8 cellular contexts compared by ENCODE assay signal in genomic region chr22:30823015-30823370, GRCh38.
DNase-seq lines count a peak whose midpoint lies in the region; ATAC-seq and TF ChIP-seq lines count a peak whose summit lies in the region.
"Had no signal": no experiment of that assay in that cellular context is flagged by ENCODE, and none has a peak within 500 bp of the region (broad histone marks: within the 10 kb centered on the region; RNA-seq: fewer than 3 reads in every experiment).

No MANE protein-coding gene starts in this region.

- no peak overlapping the region for H2BK15ac ChIP-seq in IMR-90 (ENCODE audit: low read depth, low read length)

- H2BK5ac ChIP-seq in IMR-90 (ENCODE audit: low read depth, low read length, poor library complexity, severe bottlenecking): no peak overlapping the region

- no peaks in the 10 kb centered on the region; the same call in 1 of the 2 replicates for H3K4me1 ChIP-seq in IMR-90 (ENCODE audit: control insufficient read depth, insufficient read depth, low read length)
- no peaks in the 10 kb centered on the region for H3K4me1 ChIP-seq in ectodermal cell (ENCODE audit: control insufficient read depth, insufficient read depth, low read length)
- H3K4me1 ChIP-seq in tibial nerve: peaks cover 0 to 14% (median 8%) of the 10 kb centered on the region in 4 donors

- no peak for TF ChIP-seq RAD21 in IMR-90 (IDR thresholded peaks at IDR 0.05; ENCODE audit: low read length)

- no peak overlapping the region for H3K27ac ChIP-seq in IMR-90 (ENCODE audit: insufficient read depth, low read length)
- no peak overlapping the region for H3K27ac ChIP-seq in ectodermal cell (ENCODE audit: insufficient read depth, low read depth, low read length, poor library complexity, severe bottlenecking)
- H3K27ac ChIP-seq in tibial nerve: no peak overlapping the region
- H3K27ac ChIP-seq: KMS-11 had no signal

- TF ChIP-seq EP300 in tibial nerve (IDR thresholded peaks at IDR 0.05): no peak

- H3K27me3 Mint-ChIP-seq in Calu3 (ENCODE audit: unreplicated experiment): peaks cover 48% of the 10 kb centered on the region
- H3K27me3 Mint-ChIP-seq in nephron (ENCODE audit: low read depth): peaks cover 87% of the 10 kb centered on the region

- H4K5ac ChIP-seq in IMR-90 (ENCODE audit: low read depth, low read length): no peak overlapping the region

- H3K9me3 Mint-ChIP-seq in Calu3 (ENCODE audit: low read depth, unreplicated experiment): no peaks in the 10 kb centered on the region
- H3K9me3 Mint-ChIP-seq in nephron: no peaks in the 10 kb centered on the region

- DNase-seq in Calu3 (no peak), IMR-90 (no peak), tibial nerve (ENCODE audit: low spot score in 2 of 2) (no peak), MG63 (no peak), NCI-H146 (lab: John Stamatoyannopoulos, UW) (no peak)

- BruUV-seq in Calu3 (replicated peaks; lab: Mats Ljungman, UMichigan) (no TSS peak), IMR-90 (replicated peaks; lab: Mats Ljungman, UMichigan) (no TSS peak)

- peak; percentile 43; the same call in 1 of the 2 replicates for ATAC-seq in IMR-90 (ENCODE audit: low read depth)

- CTCF ChIA-PET in Calu3 (lab: Charles Lee): interaction anchor here (0.5 to 2.2 kb wide), 2 partner anchors 17 to 27 kb away, joined by 4 read pairs; no protein-coding TSS in a partner anchor
- CTCF ChIA-PET in IMR-90 (lab: Yijun Ruan, JAX): no interaction called here

- no peak overlapping the region for H4K8ac ChIP-seq in IMR-90 (ENCODE audit: low read depth in 2 of 2, low read length in 2 of 2)

- no peak overlapping the region for H2AK9ac ChIP-seq in IMR-90 (replicated peaks; ENCODE audit: low read depth, low read length, poor library complexity)

- no peaks in the 10 kb centered on the region for H3K4me1 Mint-ChIP-seq in Calu3 (ENCODE audit: low read depth, unreplicated experiment)
- peaks cover 5% of the 10 kb centered on the region for H3K4me1 Mint-ChIP-seq in nephron

- H2AK5ac ChIP-seq in IMR-90 (ENCODE audit: low read depth, low read length): no peak overlapping the region

- H3K9me3 ChIP-seq in IMR-90 (ENCODE audit: control insufficient read depth, insufficient read depth, low read length): no peaks in the 10 kb centered on the region
- no peaks in the 10 kb centered on the region for H3K9me3 ChIP-seq in ectodermal cell (ENCODE audit: control insufficient read depth, low read length)
- no peaks in the 10 kb centered on the region for H3K9me3 ChIP-seq in tibial nerve
- no peaks in the 10 kb centered on the region for H3K9me3 ChIP-seq in MG63

- H3K56ac ChIP-seq in IMR-90 (ENCODE audit: extremely low read depth, insufficient read depth, low read length): no peak overlapping the region

- no peak overlapping the region for H3K4me3 ChIP-seq in IMR-90 (ENCODE audit: insufficient read depth, low read depth, low read length)
- H3K4me3 ChIP-seq in ectodermal cell (ENCODE audit: insufficient read depth, low read depth, low read length): peak overlapping the region; percentile 41
- H3K4me3 ChIP-seq in tibial nerve: no peak overlapping the region
- no peak overlapping the region for H3K4me3 ChIP-seq in MG63

- intact Hi-C loops in Calu3 (cut with micrococcal nuclease; ENCODE audit: unreplicated experiment) (no loop called here), IMR-90 (cut with micrococcal nuclease) (no loop called here)

- H4K20me1 ChIP-seq in IMR-90 (ENCODE audit: insufficient read depth, low read length): no peaks in the 10 kb centered on the region

- H3K36me3 ChIP-seq in IMR-90 (ENCODE audit: control insufficient read depth, insufficient read depth, low read length) (no peaks in the 10 kb centered on the region), ectodermal cell (ENCODE audit: control insufficient read depth, insufficient read depth, low read length) (no peaks in the 10 kb centered on the region), tibial nerve (no peaks in the 10 kb centered on the region), MG63 (no peaks in the 10 kb centered on the region)

- POLR2A ChIA-PET in IMR-90 (lab: Charles Lee; ENCODE audit: unreplicated experiment): no interaction called here

- H3K9ac ChIP-seq in IMR-90 (ENCODE audit: low read depth, low read length): no peak overlapping the region
- H3K9ac ChIP-seq: KMS-11 had no signal

- H2BK120ac ChIP-seq in IMR-90 (ENCODE audit: low read depth, low read length): no peak overlapping the region

- H3K27ac Mint-ChIP-seq in Calu3 (ENCODE audit: unreplicated experiment) (no peak overlapping the region), nephron (no peak overlapping the region)

- no peak overlapping the region for H3K23ac ChIP-seq in IMR-90 (ENCODE audit: low read depth, low read length)

- H2AFZ ChIP-seq in IMR-90 (replicated peaks; ENCODE audit: low read length, poor library complexity): no peak overlapping the region

- in situ Hi-C loops in IMR-90 (cut with MboI; ENCODE audit: low sequenced_read_pairs): no loop called here

- H3K4me2 ChIP-seq in IMR-90 (ENCODE audit: low read depth, low read length): no peak overlapping the region; the same call in 1 of the 2 replicates
- H3K4me2 ChIP-seq: KMS-11 had no signal

- no peak overlapping the region for H2BK20ac ChIP-seq in IMR-90 (ENCODE audit: low read depth, low read length)

- TF ChIP-seq POLR2A in IMR-90 (IDR thresholded peaks at IDR 0.05; ENCODE audit: low read depth, low read length): no peak
- TF ChIP-seq POLR2A in tibial nerve (IDR thresholded peaks at IDR 0.05): no peak

- H3K9me1 ChIP-seq in IMR-90 (ENCODE audit: insufficient read depth, low read length): no peaks in the 10 kb centered on the region; the same call in 1 of the 2 replicates

- H3K36me3 Mint-ChIP-seq in Calu3 (ENCODE audit: insufficient read depth, unreplicated experiment) (peaks cover 5% of the 10 kb centered on the region), nephron (ENCODE audit: low read depth) (no peaks in the 10 kb centered on the region)

- no CpG with 5 or more reads among the region's 11 CpGs for WGBS in IMR-90 (ENCODE audit: extremely low coverage in 2 of 2, insufficient read length in 1 of 2), 2 experiments
- WGBS in ectodermal cell, 2 experiments: 25% methylated on average over 11 of the region's 11 CpGs
- 26 to 27% methylated on average over 10 to 11 of the region's 11 CpGs for WGBS in tibial nerve, 2 donors

- H3K79me1 ChIP-seq in IMR-90 (ENCODE audit: low read depth in 1 of 2, low read length in 2 of 2): no peaks in the 10 kb centered on the region

- no peak for TF ChIP-seq CTCF in Calu3 (IDR thresholded peaks at IDR 0.05; ENCODE audit: unreplicated experiment)
- no peak for TF ChIP-seq CTCF in IMR-90 (conservative IDR thresholded peaks at IDR 0.05; ENCODE audit: low read depth, low read length)
- TF ChIP-seq CTCF in nephron (IDR thresholded peaks at IDR 0.05; ENCODE audit: unreplicated experiment in 3 of 3): no peak
- TF ChIP-seq CTCF in tibial nerve (IDR thresholded peaks at IDR 0.05): no peak

- no peak overlapping the region for H4K91ac ChIP-seq in IMR-90 (ENCODE audit: insufficient read depth, low read depth, low read length)

- H3K14ac ChIP-seq in IMR-90 (replicated peaks; ENCODE audit: low read depth, low read length): no peak overlapping the region

- H3K18ac ChIP-seq in IMR-90 (ENCODE audit: low read depth, low read length): no peak overlapping the region

- H3K4ac ChIP-seq in IMR-90 (ENCODE audit: low read depth, low read length): no peak overlapping the region

- dilution Hi-C loops in IMR-90 (cut with HindIII; ENCODE audit: low sequenced_read_pairs, unreplicated experiment): no loop called here

- H3K4me3 Mint-ChIP-seq in Calu3 (ENCODE audit: low read depth, unreplicated experiment) (peak overlapping the region; percentile 73), nephron (peak overlapping the region; percentile 59 to 69 (median 64))

- H3K27me3 ChIP-seq in IMR-90 (ENCODE audit: control insufficient read depth, insufficient read depth, low read length): peaks cover 46% of the 10 kb centered on the region
- H3K27me3 ChIP-seq in ectodermal cell (ENCODE audit: control insufficient read depth, insufficient read depth, low read length, poor library complexity, severe bottlenecking): peaks cover 45% of the 10 kb centered on the region
- H3K27me3 ChIP-seq in tibial nerve: peaks cover 0 to 66% of the 10 kb centered on the region in 2 donors
- no peaks in the 10 kb centered on the region for H3K27me3 ChIP-seq in MG63

TF ChIP-seq in IMR-90, 13 proteins besides CTCF, POLR2A, EP300 and RAD21:
- no peak for TF ChIP-seq CHD1 (IDR thresholded peaks at IDR 0.05; ENCODE audit: low read depth, low read length)
- no peak for TF ChIP-seq BHLHE40 (IDR thresholded peaks at IDR 0.05; ENCODE audit: low read depth, low read length)
- no peak for TF ChIP-seq ELK1 (IDR thresholded peaks at IDR 0.05; ENCODE audit: borderline replicate concordance, low read depth, low read length)
- TF ChIP-seq MAFK (IDR thresholded peaks at IDR 0.05; ENCODE audit: low read depth, low read length): no peak
- TF ChIP-seq SMC3 (IDR thresholded peaks at IDR 0.05; ENCODE audit: low read depth, low read length): no peak
- no peak for TF ChIP-seq MXI1 (IDR thresholded peaks at IDR 0.05; ENCODE audit: borderline replicate concordance, low read depth, low read length)
- TF ChIP-seq CEBPB (IDR thresholded peaks at IDR 0.05; ENCODE audit: low read depth, low read length): no peak
- no peak for TF ChIP-seq MAZ (IDR thresholded peaks at IDR 0.05; ENCODE audit: borderline replicate concordance, low read depth, low read length)
TF ChIP-seq in IMR-90: peak in this region for 0.
